8 cellular contexts compared by ENCODE assay signal in the genomic region with DNA sequence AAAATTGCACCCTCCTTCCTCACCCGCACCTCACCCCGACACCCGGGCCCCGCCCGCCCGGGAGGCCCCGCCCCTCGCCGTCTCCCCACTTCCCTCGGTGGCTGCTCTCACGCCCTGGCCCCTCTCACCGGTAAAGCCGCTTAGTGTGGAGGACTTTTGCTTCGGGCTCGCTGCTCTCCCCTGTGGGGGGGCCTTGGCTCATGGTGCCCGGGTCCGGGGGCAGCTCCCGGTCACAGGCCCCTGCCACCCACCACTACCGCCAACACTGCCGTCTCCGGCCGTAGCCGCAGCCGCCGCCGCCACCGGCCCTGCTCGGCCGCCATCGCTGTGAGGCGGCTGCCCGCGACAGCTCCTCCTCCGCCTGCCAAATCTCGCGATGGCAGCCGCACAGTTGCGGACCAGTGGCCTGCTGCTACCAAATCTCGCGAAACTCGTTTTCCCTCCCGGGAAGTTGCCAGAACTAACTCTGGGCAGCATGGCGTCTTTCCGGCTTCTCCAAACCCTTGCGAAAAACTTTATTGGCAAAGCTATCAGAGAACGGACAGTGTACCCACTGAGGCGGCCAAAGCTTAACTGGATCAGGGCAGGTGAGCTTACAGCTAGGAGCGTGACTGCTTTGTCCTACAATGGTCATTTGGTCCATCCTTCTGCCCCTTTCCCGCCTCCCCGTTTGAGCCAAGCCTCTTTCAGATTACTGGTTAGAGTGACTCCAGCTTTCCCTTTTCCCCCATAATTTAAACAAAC. TPM values are rescaled to one million over a fixed set of nuclear protein-coding genes. Genes with fewer than 3 reads are reported as not detected.
DNase-seq lines count a peak whose midpoint lies in the region; ATAC-seq, FAIRE-seq and TF ChIP-seq lines count a peak whose summit lies in the region.

SMG5 (minus strand) TSS at position 347 of the 744 bp plus-strand sequence; CDS start at position 202, 145 bp downstream.

- intact Hi-C loops in adrenal gland (cut with DNase I) (no loop called here), heart left ventricle (cut with DNase I) (loop anchor here in 2 of 10 donors (1.0 to 2.0 kb wide), 2 partner anchors 56 kb away; partner anchors contain the start of genes CCT3 (in 2 of the 2) and TSACC (in 2 of the 2)), posterior cingulate gyrus (cut with DNase I) (no loop called here)

- TF ChIP-seq EP300 in upper lobe of left lung (IDR thresholded peaks at IDR 0.05) = no peak

- ATAC-seq in HG02852 (IDR thresholded peaks at IDR 0.05; ENCODE audit: unreplicated experiment) (peak; percentile 78), heart left ventricle (peak; percentile 88 to 92 (median 88)), upper lobe of left lung (ENCODE audit: low FRiP score in 2 of 2) (peak; percentile 95 to 97)

- whole genome bisulfite sequencing in adrenal gland, 4 donors = 0 to 2% (median 1%) methylated on average over 10 to 50 of the region's 50 CpGs
- WGBS in heart left ventricle, 4 donors = 0 to 1% (median 0%) methylated on average over 44 to 50 of the region's 50 CpGs
- 0% methylated on average over 38 to 45 of the region's 50 CpGs for WGBS in upper lobe of left lung, 2 donors

- TF ChIP-seq POLR2A in GM12892 (IDR thresholded peaks at IDR 0.05; ENCODE audit: low read depth, low read length) (peak; percentile 98), adrenal gland (IDR thresholded peaks at IDR 0.05) (peak; percentile 88 to 90), heart left ventricle (IDR thresholded peaks at IDR 0.05) (peak; percentile 59 to 91), upper lobe of left lung (IDR thresholded peaks at IDR 0.05) (peak in 3 of 4 donors; percentile 78 to 95 (median 89))

- H3K9me3 ChIP-seq in adrenal gland (replicated peaks in 1 of 3) = no peaks in the 10 kb centered on the region
- no peaks in the 10 kb centered on the region for H3K9me3 ChIP-seq in heart left ventricle
- H3K9me3 ChIP-seq in upper lobe of left lung = no peaks in the 10 kb centered on the region

- H3K4me1 ChIP-seq in adrenal gland (replicated peaks in 1 of 2) = peaks cover 16 to 26% of the 10 kb centered on the region in 2 donors
- peaks cover 5 to 59% (median 30%) of the 10 kb centered on the region in 12 donors for H3K4me1 ChIP-seq in heart left ventricle
- H3K4me1 ChIP-seq in upper lobe of left lung = peaks cover 21 to 37% (median 30%) of the 10 kb centered on the region in 4 donors

- peak within 1 kb of the TSS in 3 of 4 donors; percentile 71 to 79 (median 78) for H3K4me3 ChIP-seq in adrenal gland
- peak within 1 kb of the TSS; percentile 68 to 100 (median 84) for H3K4me3 ChIP-seq in heart left ventricle
- H3K4me3 ChIP-seq in upper lobe of left lung = peak within 1 kb of the TSS; percentile 71 to 93 (median 83)

- H3K36me3 ChIP-seq in adrenal gland (replicated peaks in 1 of 2) (peaks cover 0 to 12% of the 10 kb centered on the region in 2 donors), heart left ventricle (peaks cover 0 to 28% (median 21%) of the 10 kb centered on the region in 9 donors), upper lobe of left lung (peaks cover 3 to 16% (median 11%) of the 10 kb centered on the region in 4 donors)

- H3K27ac ChIP-seq in adrenal gland (peak within 1 kb of the TSS in 4 of 5 donors; percentile 68 to 90 (median 84)), heart left ventricle (peak within 1 kb of the TSS; percentile 84 to 98 (median 92)), upper lobe of left lung (peak within 1 kb of the TSS; percentile 90 to 96 (median 94))

- H3K27me3 ChIP-seq in adrenal gland (no peaks in the 10 kb centered on the region), heart left ventricle (no peaks in the 10 kb centered on the region), upper lobe of left lung (no peaks in the 10 kb centered on the region)

- DNase-seq in GM12892 (ENCODE audit: insufficient read length) (peak; percentile 85), NCI-H146 (lab: John Stamatoyannopoulos, UW) (peak; percentile 98), T-helper 1 cell (peak; percentile 91 to 98 (median 95)), adrenal gland (peak; percentile 97 to 99 (median 98)), heart left ventricle (peak; percentile 98 to 99 (median 98)), posterior cingulate gyrus (peak; percentile 92 to 99 (median 93)), upper lobe of left lung (peak; percentile 98)

- FAIRE-seq in GM12892 (lab: Jason Lieb, UNC) = peak; percentile 95

- no peak for TF ChIP-seq CTCF in adrenal gland (IDR thresholded peaks at IDR 0.05)
- no peak for TF ChIP-seq CTCF in heart left ventricle (IDR thresholded peaks at IDR 0.05)
- TF ChIP-seq CTCF in upper lobe of left lung (IDR thresholded peaks at IDR 0.05) = peak in 1 of 6 experiments; percentile 16

RNA-seq across cellular contexts. Expression of gene SMG5, which starts in this region (rescaled TPM):
- polyA plus RNA-seq in GM12892 (2012; ENCODE audit: missing spikeins) = 31.8 TPM
- 100 to 1,000 TPM in 3 of 8 donors, 10 to 100 TPM in 5; 71.9 to 110 (median 93.9) TPM for total RNA-seq in adrenal gland
- polyA plus RNA-seq in adrenal gland = 10 to 100 TPM; 25.5 to 60.7 (median 45.3) TPM
- 100 to 1,000 TPM in 1 of 9 donors, 10 to 100 TPM in 8; 60.6 to 104 (median 89.4) TPM for total RNA-seq in heart left ventricle
- polyA plus RNA-seq in heart left ventricle = 10 to 100 TPM; 56.3 to 94.3 TPM
- total RNA-seq in upper lobe of left lung = 100 to 1,000 TPM in 1 of 6 donors, 10 to 100 TPM in 5; 52.3 to 136 (median 69.1) TPM

Comparison
In these comparisons a context has a peak if more than half of its experiments do, and no peak if none do; other contexts are left out.
1. Peak in every context shown above with its lines: DNase-seq, ATAC-seq, H3K4me3 ChIP-seq and H3K27ac ChIP-seq.